15 cellular contexts compared by ENCODE assay signal in the genomic region with DNA sequence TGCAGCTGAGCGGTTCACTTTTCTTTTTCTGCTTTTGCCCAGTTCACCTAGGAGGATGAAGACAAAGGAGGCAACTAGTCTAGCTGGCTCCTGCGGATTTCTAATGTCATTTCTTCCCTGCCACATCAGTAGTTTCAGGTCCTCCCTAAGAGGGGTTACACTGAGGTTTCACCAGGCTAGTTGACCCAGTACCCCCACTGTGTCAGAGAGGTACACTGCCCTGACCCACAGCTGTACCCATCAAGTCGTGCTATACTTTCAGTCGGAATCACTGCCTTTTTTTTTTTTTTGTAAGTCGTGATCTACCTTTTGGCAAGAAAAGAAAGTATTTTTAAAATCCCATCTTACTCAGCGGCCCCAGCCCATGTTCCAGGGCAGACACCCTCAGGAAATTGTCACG.
DNase-seq lines count a peak whose midpoint lies in the region; ATAC-seq and TF ChIP-seq lines count a peak whose summit lies in the region.
"Had no signal": no experiment of that assay in that cellular context is flagged by ENCODE, and none has a peak within 500 bp of the region (broad histone marks: within the 10 kb centered on the region; RNA-seq: fewer than 3 reads in every experiment).

No MANE protein-coding gene starts in this region.

- no peaks in the 10 kb centered on the region for H3K27me3 ChIP-seq in CD4-positive, CD25-positive, alpha-beta regulatory T cell (ENCODE audit: control insufficient read depth, insufficient read depth, low read length)
- H3K27me3 ChIP-seq in CD8-positive, alpha-beta T cell (ENCODE audit: insufficient read depth, low read length) = no peaks in the 10 kb centered on the region
- H3K27me3 ChIP-seq in naive thymus-derived CD4-positive, alpha-beta T cell (ENCODE audit: control insufficient read depth in 2 of 2, insufficient read depth in 2 of 2, low read length in 2 of 2) = no peaks in the 10 kb centered on the region
- H3K27me3 ChIP-seq: pancreas, SJSA1 had no signal

- ATAC-seq in CD4-positive, CD25-positive, alpha-beta regulatory T cell (ENCODE audit: low read depth in 2 of 2) = no peak
- no peak for ATAC-seq in CD8-positive, alpha-beta T cell
- ATAC-seq in naive thymus-derived CD4-positive, alpha-beta T cell = no peak
- ATAC-seq: activated CD4-positive, CD25-positive, alpha-beta regulatory T cell treated with anti-CD3 and anti-CD28 coated beads, Interleukin-2, amount 50 U/mL, for 24 hours; PC-3 had no signal

- H3K36me3 ChIP-seq in CD4-positive, CD25-positive, alpha-beta regulatory T cell (ENCODE audit: control insufficient read depth, insufficient read depth, low read length) = peaks cover 96% of the 10 kb centered on the region
- H3K36me3 ChIP-seq in CD8-positive, alpha-beta T cell (ENCODE audit: insufficient read depth, low read length) = peaks cover 70% of the 10 kb centered on the region
- peaks cover 25 to 83% (median 58%) of the 10 kb centered on the region in 3 experiments for H3K36me3 ChIP-seq in naive thymus-derived CD4-positive, alpha-beta T cell (ENCODE audit: control insufficient read depth in 2 of 3, insufficient read depth in 3 of 3, low read length in 3 of 3)
- H3K36me3 ChIP-seq: pancreas, SJSA1 had no signal

- H3K27ac ChIP-seq in CD4-positive, CD25-positive, alpha-beta regulatory T cell (ENCODE audit: insufficient read depth, low read length, poor library complexity, severe bottlenecking) = peak overlapping the region; percentile 1
- no peak overlapping the region for H3K27ac ChIP-seq in CD8-positive, alpha-beta T cell (ENCODE audit: low read depth, low read length)
- no peak overlapping the region for H3K27ac ChIP-seq in naive thymus-derived CD4-positive, alpha-beta T cell (ENCODE audit: low read depth, low read length)
- H3K27ac ChIP-seq: pancreas, SJSA1 had no signal

- H3K9me3 ChIP-seq in CD4-positive, CD25-positive, alpha-beta regulatory T cell (ENCODE audit: control insufficient read depth in 2 of 2, low read length in 2 of 2) = no peaks in the 10 kb centered on the region
- no peaks in the 10 kb centered on the region for H3K9me3 ChIP-seq in CD8-positive, alpha-beta T cell (ENCODE audit: low read length)
- no peaks in the 10 kb centered on the region for H3K9me3 ChIP-seq in naive thymus-derived CD4-positive, alpha-beta T cell (ENCODE audit: control insufficient read depth in 2 of 3, low read length in 3 of 3)
- H3K9me3 ChIP-seq: pancreas, SJSA1 had no signal

- TF ChIP-seq CTCF in CD8-positive, alpha-beta T cell (IDR thresholded peaks at IDR 0.05) = no peak
- TF ChIP-seq CTCF in GM13976 (IDR thresholded peaks at IDR 0.05; ENCODE audit: borderline replicate concordance, control extremely low read depth, extremely low read depth, insufficient read depth, missing control alignments) = no peak

- peaks cover 71% of the 10 kb centered on the region for H3K36me3 Mint-ChIP-seq in CD4-positive, CD25-positive, alpha-beta regulatory T cell
- H3K36me3 Mint-ChIP-seq in CD8-positive, alpha-beta T cell = peaks cover 97% of the 10 kb centered on the region
- H3K36me3 Mint-ChIP-seq in activated naive CD8-positive, alpha-beta T cell = peaks cover 15% of the 10 kb centered on the region
- peaks cover 9 to 70% (median 55%) of the 10 kb centered on the region in 5 donors for H3K36me3 Mint-ChIP-seq in naive thymus-derived CD4-positive, alpha-beta T cell

- intact Hi-C loops in CD8-positive, alpha-beta T cell (cut with DNase I, micrococcal nuclease) = loop anchor here in 1 of 2 experiments (5.0 kb wide), 1 partner anchor 44 kb away; no protein-coding TSS in a partner anchor
- intact Hi-C loops in naive thymus-derived CD4-positive, alpha-beta T cell (cut with micrococcal nuclease) = no loop called here

- peaks cover 42% of the 10 kb centered on the region for H3K4me1 ChIP-seq in CD4-positive, CD25-positive, alpha-beta regulatory T cell (ENCODE audit: control insufficient read depth, insufficient read depth, low read length, poor library complexity, severe bottlenecking)
- H3K4me1 ChIP-seq in CD8-positive, alpha-beta T cell (ENCODE audit: insufficient read depth, low read length) = peaks cover 38% of the 10 kb centered on the region
- peaks cover 18 to 27% of the 10 kb centered on the region in 2 donors for H3K4me1 ChIP-seq in naive thymus-derived CD4-positive, alpha-beta T cell (ENCODE audit: control insufficient read depth in 2 of 2, insufficient read depth in 2 of 2, low read length in 2 of 2)
- H3K4me1 ChIP-seq: pancreas, SJSA1 had no signal

- H3K4me3 Mint-ChIP-seq in CD4-positive, CD25-positive, alpha-beta regulatory T cell = peak overlapping the region in 1 of 4 donors; percentile 38
- no peak overlapping the region for H3K4me3 Mint-ChIP-seq in CD8-positive, alpha-beta T cell
- no peak overlapping the region for H3K4me3 Mint-ChIP-seq in activated naive CD8-positive, alpha-beta T cell
- peak overlapping the region in 3 of 10 donors; percentile 19 to 41 (median 40) for H3K4me3 Mint-ChIP-seq in naive thymus-derived CD4-positive, alpha-beta T cell

- POLR2A ChIA-PET in CD8-positive, alpha-beta T cell (lab: Charles Lee) = interaction anchor here (0.6 kb wide), 1 partner anchor 46 kb away, joined by 3 read pairs; no protein-coding TSS in a partner anchor
- POLR2A ChIA-PET in naive thymus-derived CD4-positive, alpha-beta T cell (lab: Charles Lee) = no interaction called here

- no peak for DNase-seq in CD4-positive, CD25-positive, alpha-beta regulatory T cell
- DNase-seq in CD8-positive, alpha-beta T cell = no peak
- DNase-seq in naive thymus-derived CD4-positive, alpha-beta T cell = no peak
- DNase-seq in DMS53 (lab: John Stamatoyannopoulos, UW) = no peak
- no peak for DNase-seq in NCI-H2171 (lab: John Stamatoyannopoulos, UW)
- no peak for DNase-seq in GM13976 (ENCODE audit: low spot score)
- DNase-seq: AML-193, Kasumi-1, NCI-H774, PC-3, substantia nigra had no signal

- no peaks in the 10 kb centered on the region for H3K27me3 Mint-ChIP-seq in CD4-positive, CD25-positive, alpha-beta regulatory T cell
- H3K27me3 Mint-ChIP-seq in CD8-positive, alpha-beta T cell (ENCODE audit: low read depth) = no peaks in the 10 kb centered on the region
- no peaks in the 10 kb centered on the region for H3K27me3 Mint-ChIP-seq in activated naive CD8-positive, alpha-beta T cell
- H3K27me3 Mint-ChIP-seq in naive thymus-derived CD4-positive, alpha-beta T cell = no peaks in the 10 kb centered on the region

- CTCF ChIA-PET in CD8-positive, alpha-beta T cell (lab: Charles Lee) = interaction anchor here (1.2 kb wide), 1 partner anchor 85 kb away, joined by 3 read pairs; no protein-coding TSS in a partner anchor
- CTCF ChIA-PET in naive thymus-derived CD4-positive, alpha-beta T cell (lab: Charles Lee) = no interaction called here

- H3K9me3 Mint-ChIP-seq in CD4-positive, CD25-positive, alpha-beta regulatory T cell = no peaks in the 10 kb centered on the region
- H3K9me3 Mint-ChIP-seq in CD8-positive, alpha-beta T cell = no peaks in the 10 kb centered on the region
- H3K9me3 Mint-ChIP-seq in activated naive CD8-positive, alpha-beta T cell (ENCODE audit: low read depth) = no peaks in the 10 kb centered on the region
- H3K9me3 Mint-ChIP-seq in naive thymus-derived CD4-positive, alpha-beta T cell = no peaks in the 10 kb centered on the region

- peak overlapping the region in 1 of 3 donors; percentile 61 for H3K27ac Mint-ChIP-seq in CD4-positive, CD25-positive, alpha-beta regulatory T cell
- peak overlapping the region; percentile 90 for H3K27ac Mint-ChIP-seq in CD8-positive, alpha-beta T cell
- H3K27ac Mint-ChIP-seq in activated naive CD8-positive, alpha-beta T cell = peak overlapping the region; percentile 87
- peak overlapping the region in 8 of 9 donors; percentile 30 to 86 (median 79) for H3K27ac Mint-ChIP-seq in naive thymus-derived CD4-positive, alpha-beta T cell

- peaks cover 39 to 91% (median 61%) of the 10 kb centered on the region in 4 donors for H3K4me1 Mint-ChIP-seq in CD4-positive, CD25-positive, alpha-beta regulatory T cell
- peaks cover 90% of the 10 kb centered on the region for H3K4me1 Mint-ChIP-seq in CD8-positive, alpha-beta T cell (ENCODE audit: low read depth)
- peaks cover 92% of the 10 kb centered on the region for H3K4me1 Mint-ChIP-seq in activated naive CD8-positive, alpha-beta T cell (ENCODE audit: low read depth)
- H3K4me1 Mint-ChIP-seq in naive thymus-derived CD4-positive, alpha-beta T cell = peaks cover 66 to 99% (median 94%) of the 10 kb centered on the region in 7 donors

- H3K4me3 ChIP-seq in CD4-positive, CD25-positive, alpha-beta regulatory T cell (ENCODE audit: low read depth, low read length) = no peak overlapping the region
- H3K4me3 ChIP-seq in CD8-positive, alpha-beta T cell (ENCODE audit: low read depth, low read length) = no peak overlapping the region
- no peak overlapping the region for H3K4me3 ChIP-seq in naive thymus-derived CD4-positive, alpha-beta T cell (ENCODE audit: low read length)
- H3K4me3 ChIP-seq: pancreas, SJSA1 had no signal

- in situ Hi-C loops in GM13976 (cut with MboI; ENCODE audit: low sequenced_read_pairs, unreplicated experiment) = loop anchor here (10.0 kb wide), 1 partner anchor 86 kb away; no protein-coding TSS in a partner anchor
